1 cellular context compared by ENCODE assay signal in the genomic region with DNA sequence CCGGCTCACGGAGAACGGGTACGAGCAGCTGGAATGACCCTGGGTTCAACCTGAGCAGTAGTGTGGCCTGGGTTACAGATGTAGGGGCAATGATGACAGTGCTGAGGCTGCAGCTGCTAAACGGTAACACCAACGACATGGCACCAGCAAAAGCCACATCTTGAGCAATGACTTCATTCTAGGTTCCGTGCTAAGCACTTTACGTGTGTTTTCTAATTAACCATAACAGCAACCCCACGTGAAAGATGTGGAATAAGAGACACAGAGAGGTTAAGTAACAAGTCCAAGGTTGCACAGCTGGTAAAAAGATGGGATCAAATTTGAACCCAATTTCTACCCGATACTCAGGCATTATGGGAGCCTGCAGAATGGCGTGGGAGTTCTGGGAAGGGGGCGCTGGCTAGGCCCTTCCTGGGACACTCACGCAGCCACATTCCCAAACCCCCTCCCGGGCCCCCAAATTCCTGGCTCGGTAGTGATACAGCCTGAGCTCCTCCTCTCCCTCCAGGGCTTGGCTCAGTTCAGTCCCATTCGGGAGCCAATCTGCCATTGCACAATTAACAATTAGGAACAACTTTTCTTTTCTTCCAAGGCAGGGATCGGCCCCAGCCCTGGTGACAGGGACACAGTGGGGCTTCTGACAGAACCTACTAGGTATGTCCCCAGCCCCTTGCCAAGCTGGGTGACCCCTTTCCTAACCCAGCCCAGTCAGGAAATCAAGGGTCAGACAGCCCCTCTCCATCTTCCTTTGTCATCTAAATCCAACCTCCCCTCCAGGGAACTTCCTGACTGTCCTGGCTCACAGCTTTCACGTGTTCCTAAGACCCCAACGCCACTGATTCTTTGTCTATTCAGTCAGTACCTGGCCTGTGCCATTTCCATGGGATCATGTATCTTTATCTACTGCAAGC.
TF ChIP-seq lines count a peak whose summit lies in the region.

No MANE protein-coding gene starts in this region.

TF ChIP-seq in HepG2, 621 proteins besides CTCF, POLR2A, EP300 and RAD21:
- TF ChIP-seq, protein P1, sequence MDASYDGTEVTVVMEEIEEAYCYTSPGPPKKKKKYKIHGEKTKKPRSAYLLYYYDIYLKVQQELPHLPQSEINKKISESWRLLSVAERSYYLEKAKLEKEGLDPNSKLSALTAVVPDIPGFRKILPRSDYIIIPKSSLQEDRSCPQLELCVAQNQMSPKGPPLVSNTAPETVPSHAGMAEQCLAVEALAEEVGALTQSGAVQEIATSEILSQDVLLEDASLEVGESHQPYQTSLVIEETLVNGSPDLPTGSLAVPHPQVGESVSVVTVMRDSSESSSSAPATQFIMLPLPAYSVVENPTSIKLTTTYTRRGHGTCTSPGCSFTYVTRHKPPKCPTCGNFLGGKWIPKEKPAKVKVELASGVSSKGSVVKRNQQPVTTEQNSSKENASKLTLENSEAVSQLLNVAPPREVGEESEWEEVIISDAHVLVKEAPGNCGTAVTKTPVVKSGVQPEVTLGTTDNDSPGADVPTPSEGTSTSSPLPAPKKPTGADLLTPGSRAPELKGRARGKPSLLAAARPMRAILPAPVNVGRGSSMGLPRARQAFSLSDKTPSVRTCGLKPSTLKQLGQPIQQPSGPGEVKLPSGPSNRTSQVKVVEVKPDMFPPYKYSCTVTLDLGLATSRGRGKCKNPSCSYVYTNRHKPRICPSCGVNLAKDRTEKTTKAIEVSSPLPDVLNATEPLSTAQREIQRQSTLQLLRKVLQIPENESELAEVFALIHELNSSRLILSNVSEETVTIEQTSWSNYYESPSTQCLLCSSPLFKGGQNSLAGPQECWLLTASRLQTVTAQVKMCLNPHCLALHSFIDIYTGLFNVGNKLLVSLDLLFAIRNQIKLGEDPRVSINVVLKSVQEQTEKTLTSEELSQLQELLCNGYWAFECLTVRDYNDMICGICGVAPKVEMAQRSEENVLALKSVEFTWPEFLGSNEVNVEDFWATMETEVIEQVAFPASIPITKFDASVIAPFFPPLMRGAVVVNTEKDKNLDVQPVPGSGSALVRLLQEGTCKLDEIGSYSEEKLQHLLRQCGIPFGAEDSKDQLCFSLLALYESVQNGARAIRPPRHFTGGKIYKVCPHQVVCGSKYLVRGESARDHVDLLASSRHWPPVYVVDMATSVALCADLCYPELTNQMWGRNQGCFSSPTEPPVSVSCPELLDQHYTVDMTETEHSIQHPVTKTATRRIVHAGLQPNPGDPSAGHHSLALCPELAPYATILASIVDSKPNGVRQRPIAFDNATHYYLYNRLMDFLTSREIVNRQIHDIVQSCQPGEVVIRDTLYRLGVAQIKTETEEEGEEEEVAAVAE (CRISPR knock-in tag; IDR thresholded peaks at IDR 0.05; ENCODE audit: borderline replicate concordance): no peak
- TF ChIP-seq CEBPB (IDR thresholded peaks at IDR 0.05; ENCODE audit: borderline replicate concordance, low read depth, low read length): peak; percentile 3; the same call in 1 of the 2 replicates
- TF ChIP-seq ZNF768 (CRISPR knock-in tag; IDR thresholded peaks at IDR 0.05): peak; percentile 67
